In genomic region chr2:200467806-200468686, GRCh38 we compare ENCODE assay signal across 1 cellular context.
TF ChIP-seq lines count a peak whose summit lies in the region.

No MANE protein-coding gene starts in this region.

TF ChIP-seq in HepG2, 621 proteins besides CTCF, POLR2A, EP300 and RAD21:
- TF ChIP-seq ZNF256 (CRISPR knock-in tag; conservative IDR thresholded peaks at IDR 0.05) (no peak), ZNF558 (CRISPR knock-in tag; IDR thresholded peaks at IDR 0.05; ENCODE audit: borderline replicate concordance) (no peak), CCAR2 (optimal IDR thresholded peaks at IDR 0.05; ENCODE audit: low read depth, low read length) (no peak), ZNF569 (CRISPR knock-in tag; IDR thresholded peaks at IDR 0.05; ENCODE audit: borderline replicate concordance) (no peak), ZNF10 (CRISPR knock-in tag; IDR thresholded peaks at IDR 0.05; ENCODE audit: borderline replicate concordance, low read depth) (no peak), RBM22 (optimal IDR thresholded peaks at IDR 0.05; ENCODE audit: low read length) (peak; percentile 77), ZNF383 (CRISPR knock-in tag; IDR thresholded peaks at IDR 0.05; ENCODE audit: borderline replicate concordance) (no peak), ZNF263 (CRISPR knock-in tag; IDR thresholded peaks at IDR 0.05) (no peak), ZNF546 (CRISPR knock-in tag; conservative IDR thresholded peaks at IDR 0.05) (no peak), AGO2 (optimal IDR thresholded peaks at IDR 0.05; ENCODE audit: low read depth, low read length) (peak; percentile 27), ZBTB8A (CRISPR knock-in tag; IDR thresholded peaks at IDR 0.05; ENCODE audit: borderline replicate concordance, low read depth) (no peak), PLRG1 (conservative IDR thresholded peaks at IDR 0.05) (no peak), MNT (IDR thresholded peaks at IDR 0.05) (no peak), MIER3 (CRISPR knock-in tag; IDR thresholded peaks at IDR 0.05; ENCODE audit: borderline replicate concordance) (no peak), POLR2AphosphoS5 (IDR thresholded peaks at IDR 0.05; ENCODE audit: low read depth, low read length) (0 out of 2 replicates have a peak, but pooled peaks have one; percentile 17), KDM1A (CRISPR knock-in tag; IDR thresholded peaks at IDR 0.05) (no peak), MYC (CRISPR knock-in tag; IDR thresholded peaks at IDR 0.05; ENCODE audit: borderline replicate concordance) (no peak), MBNL3 (CRISPR knock-in tag; conservative IDR thresholded peaks at IDR 0.05) (no peak), ZFP90 (CRISPR knock-in tag; IDR thresholded peaks at IDR 0.05; ENCODE audit: borderline replicate concordance) (no peak), SPEN (CRISPR knock-in tag; IDR thresholded peaks at IDR 0.05; ENCODE audit: low read depth) (no peak), ZNF713 (CRISPR knock-in tag; IDR thresholded peaks at IDR 0.05) (no peak), PHF8 (CRISPR knock-in tag; IDR thresholded peaks at IDR 0.05) (no peak), KLF11 (CRISPR knock-in tag; IDR thresholded peaks at IDR 0.05) (no peak), MAZ (IDR thresholded peaks at IDR 0.05; ENCODE audit: borderline replicate concordance, low read depth, low read length) (no peak), MAZ (CRISPR knock-in tag; IDR thresholded peaks at IDR 0.05; ENCODE audit: low read depth) (no peak), MZF1 (CRISPR knock-in tag; IDR thresholded peaks at IDR 0.05; ENCODE audit: borderline replicate concordance) (no peak), HIC2 (CRISPR knock-in tag; IDR thresholded peaks at IDR 0.05; ENCODE audit: low read depth) (no peak)
